In genomic region chr14:36646664-36647416, GRCh38 we compare ENCODE assay signal across 1 cellular context.
TF ChIP-seq lines count a peak whose summit lies in the region.

No MANE protein-coding gene starts in this region.

TF ChIP-seq in HepG2, 621 proteins besides CTCF, POLR2A, EP300 and RAD21 (continued from another document and continues in another):
- TF ChIP-seq, protein P1, sequence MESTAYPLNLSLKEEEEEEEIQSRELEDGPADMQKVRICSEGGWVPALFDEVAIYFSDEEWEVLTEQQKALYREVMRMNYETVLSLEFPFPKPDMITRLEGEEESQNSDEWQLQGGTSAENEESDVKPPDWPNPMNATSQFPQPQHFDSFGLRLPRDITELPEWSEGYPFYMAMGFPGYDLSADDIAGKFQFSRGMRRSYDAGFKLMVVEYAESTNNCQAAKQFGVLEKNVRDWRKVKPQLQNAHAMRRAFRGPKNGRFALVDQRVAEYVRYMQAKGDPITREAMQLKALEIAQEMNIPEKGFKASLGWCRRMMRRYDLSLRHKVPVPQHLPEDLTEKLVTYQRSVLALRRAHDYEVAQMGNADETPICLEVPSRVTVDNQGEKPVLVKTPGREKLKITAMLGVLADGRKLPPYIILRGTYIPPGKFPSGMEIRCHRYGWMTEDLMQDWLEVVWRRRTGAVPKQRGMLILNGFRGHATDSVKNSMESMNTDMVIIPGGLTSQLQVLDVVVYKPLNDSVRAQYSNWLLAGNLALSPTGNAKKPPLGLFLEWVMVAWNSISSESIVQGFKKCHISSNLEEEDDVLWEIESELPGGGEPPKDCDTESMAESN (CRISPR knock-in tag; conservative IDR thresholded peaks at IDR 0.05) = no peak
- 0 out of 2 replicates have a peak, but pooled peaks have one; percentile 67 for TF ChIP-seq NR1H2 (CRISPR knock-in tag; IDR thresholded peaks at IDR 0.05; ENCODE audit: borderline replicate concordance, low read depth)
- TF ChIP-seq SIX1 (CRISPR knock-in tag; IDR thresholded peaks at IDR 0.05; ENCODE audit: borderline replicate concordance) = no peak
- no peak for TF ChIP-seq ZNF839 (CRISPR knock-in tag; IDR thresholded peaks at IDR 0.05; ENCODE audit: borderline replicate concordance)
- TF ChIP-seq MTF2 (CRISPR knock-in tag; IDR thresholded peaks at IDR 0.05; ENCODE audit: borderline replicate concordance) = 0 out of 2 replicates have a peak, but pooled peaks have one; percentile 13
- TF ChIP-seq AKNA (CRISPR knock-in tag; IDR thresholded peaks at IDR 0.05; ENCODE audit: borderline replicate concordance) = no peak
- 0 out of 2 replicates have a peak, but pooled peaks have one; percentile 44 for TF ChIP-seq ZNF253 (CRISPR knock-in tag; IDR thresholded peaks at IDR 0.05; ENCODE audit: borderline replicate concordance)
- TF ChIP-seq ZNF407 (CRISPR knock-in tag; IDR thresholded peaks at IDR 0.05; ENCODE audit: not compliant biosample characterization) = no peak
- no peak for TF ChIP-seq PAWR (CRISPR knock-in tag; IDR thresholded peaks at IDR 0.05; ENCODE audit: borderline replicate concordance)
- no peak for TF ChIP-seq ZNF841 (CRISPR knock-in tag; IDR thresholded peaks at IDR 0.05; ENCODE audit: borderline replicate concordance)
- TF ChIP-seq JARID2 (CRISPR knock-in tag; IDR thresholded peaks at IDR 0.05; ENCODE audit: insufficient replicate concordance) = no peak
- no peak for TF ChIP-seq TCF7L2 (IDR thresholded peaks at IDR 0.05; ENCODE audit: low read depth, low read length)
- no peak for TF ChIP-seq ZNF687 (CRISPR knock-in tag; IDR thresholded peaks at IDR 0.05)
- no peak for TF ChIP-seq MIER3 (CRISPR knock-in tag; IDR thresholded peaks at IDR 0.05; ENCODE audit: borderline replicate concordance)
- TF ChIP-seq NFIC (IDR thresholded peaks at IDR 0.05; ENCODE audit: low read length) = no peak
- no peak for TF ChIP-seq ZNF34 (CRISPR knock-in tag; IDR thresholded peaks at IDR 0.05; ENCODE audit: borderline replicate concordance)
- no peak for TF ChIP-seq SMAD3 (CRISPR knock-in tag; IDR thresholded peaks at IDR 0.05)
- TF ChIP-seq MTERF4 (CRISPR knock-in tag; IDR thresholded peaks at IDR 0.05) = no peak
- no peak for TF ChIP-seq MEIS2 (CRISPR knock-in tag; IDR thresholded peaks at IDR 0.05)
- no peak for TF ChIP-seq RERE (CRISPR knock-in tag; IDR thresholded peaks at IDR 0.05; ENCODE audit: low read depth)
- TF ChIP-seq, protein P2, sequence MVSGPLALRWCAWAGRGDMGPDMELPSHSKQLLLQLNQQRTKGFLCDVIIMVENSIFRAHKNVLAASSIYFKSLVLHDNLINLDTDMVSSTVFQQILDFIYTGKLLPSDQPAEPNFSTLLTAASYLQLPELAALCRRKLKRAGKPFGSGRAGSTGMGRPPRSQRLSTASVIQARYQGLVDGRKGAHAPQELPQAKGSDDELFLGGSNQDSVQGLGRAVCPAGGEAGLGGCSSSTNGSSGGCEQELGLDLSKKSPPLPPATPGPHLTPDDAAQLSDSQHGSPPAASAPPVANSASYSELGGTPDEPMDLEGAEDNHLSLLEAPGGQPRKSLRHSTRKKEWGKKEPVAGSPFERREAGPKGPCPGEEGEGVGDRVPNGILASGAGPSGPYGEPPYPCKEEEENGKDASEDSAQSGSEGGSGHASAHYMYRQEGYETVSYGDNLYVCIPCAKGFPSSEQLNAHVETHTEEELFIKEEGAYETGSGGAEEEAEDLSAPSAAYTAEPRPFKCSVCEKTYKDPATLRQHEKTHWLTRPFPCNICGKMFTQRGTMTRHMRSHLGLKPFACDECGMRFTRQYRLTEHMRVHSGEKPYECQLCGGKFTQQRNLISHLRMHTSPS (CRISPR knock-in tag; IDR thresholded peaks at IDR 0.05; ENCODE audit: low read depth) = no peak
- no peak for TF ChIP-seq SNAI1 (CRISPR knock-in tag; IDR thresholded peaks at IDR 0.05; ENCODE audit: borderline replicate concordance)
